ENCODE assay signal across 18 cellular contexts in the genomic region with DNA sequence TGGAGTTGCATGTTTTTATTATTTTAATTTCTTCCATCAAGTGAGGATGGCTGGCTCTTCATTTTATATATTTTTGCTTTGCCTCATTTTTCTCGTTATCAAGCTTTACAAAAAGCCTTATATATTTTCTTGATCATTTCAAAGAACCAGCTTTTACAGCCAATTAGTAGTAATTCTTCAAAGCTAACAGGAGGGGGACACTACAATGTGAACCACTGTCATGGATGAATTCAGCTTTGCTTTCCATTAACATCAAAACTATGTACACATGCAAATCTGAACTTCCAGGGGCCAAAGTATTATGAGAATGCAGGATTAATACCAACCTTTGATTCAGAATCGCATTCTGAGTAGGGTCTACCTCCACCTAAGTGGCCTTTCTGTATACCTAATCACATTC.
"Had no signal": no experiment of that assay in that cellular context is flagged by ENCODE, and none has a peak within 500 bp of the region (broad histone marks: within the 10 kb centered on the region; RNA-seq: fewer than 3 reads in every experiment).

No MANE protein-coding gene starts in this region.

- H3K27ac ChIP-seq: ascending aorta, esophagus muscularis mucosa, gastroesophageal sphincter, VCaP had no signal

- ATAC-seq: gastroesophageal sphincter, left ventricle myocardium superior had no signal

- H3K27me3 Mint-ChIP-seq: activated naive CD4-positive, alpha-beta T cell treated with anti-CD3 and anti-CD28 coated beads, Interleukin-2, amount 50 U/mL, for 24 hours; progenitor cell of endocrine pancreas had no signal

- DNase-seq: activated CD4-positive, alpha-beta T cell treated with anti-CD3 and anti-CD28 coated beads for 1 hour; activated CD8-positive, alpha-beta memory T cell treated with anti-CD3 and anti-CD28 coated beads for 24 hours; activated CD8-positive, alpha-beta memory T cell treated with anti-CD3 and anti-CD28 coated beads, Interleukin-2, amount 50 U/mL, for 48 hours; activated gamma-delta T cell; activated T-cell treated with anti-CD3 and anti-CD28 coated beads, Interleukin-2, amount 50 U/mL, for 48 hours; cerebellar nuclear complex; effector CD4-positive, alpha-beta T cell; left ventricle myocardium superior; stimulated activated CD4-positive, alpha-beta T cell treated with anti-CD3 and anti-CD28 coated beads, Interleukin-12 subunit alpha, Interleukin-12 subunit beta, amount 100 ng/mL, for 4 hours; stimulated activated CD4-positive, alpha-beta T cell treated with anti-CD3 and anti-CD28 coated beads, Interleukin-1b, Interleukin-23, amount 100 ng/mL, for 48 hours; stimulated activated CD8-positive, alpha-beta memory T cell treated with anti-CD3 and anti-CD28 coated beads, Interleukin-4, amount 100 ng/mL, for 48 hours; stimulated activated naive CD4-positive, alpha-beta T cell had no signal

- H3K9me3 ChIP-seq: ascending aorta, esophagus muscularis mucosa, gastroesophageal sphincter had no signal

- H3K27me3 ChIP-seq: ascending aorta, esophagus muscularis mucosa, gastroesophageal sphincter had no signal

- H3K4me3 Mint-ChIP-seq: activated naive CD4-positive, alpha-beta T cell treated with anti-CD3 and anti-CD28 coated beads, Interleukin-2, amount 50 U/mL, for 24 hours had no signal

- H3K27ac Mint-ChIP-seq: activated naive CD4-positive, alpha-beta T cell treated with anti-CD3 and anti-CD28 coated beads, Interleukin-2, amount 50 U/mL, for 24 hours had no signal

- H3K4me3 ChIP-seq: ascending aorta, esophagus muscularis mucosa, gastroesophageal sphincter had no signal

- H3K4me1 ChIP-seq: ascending aorta, gastroesophageal sphincter had no signal
